In the genomic region with DNA sequence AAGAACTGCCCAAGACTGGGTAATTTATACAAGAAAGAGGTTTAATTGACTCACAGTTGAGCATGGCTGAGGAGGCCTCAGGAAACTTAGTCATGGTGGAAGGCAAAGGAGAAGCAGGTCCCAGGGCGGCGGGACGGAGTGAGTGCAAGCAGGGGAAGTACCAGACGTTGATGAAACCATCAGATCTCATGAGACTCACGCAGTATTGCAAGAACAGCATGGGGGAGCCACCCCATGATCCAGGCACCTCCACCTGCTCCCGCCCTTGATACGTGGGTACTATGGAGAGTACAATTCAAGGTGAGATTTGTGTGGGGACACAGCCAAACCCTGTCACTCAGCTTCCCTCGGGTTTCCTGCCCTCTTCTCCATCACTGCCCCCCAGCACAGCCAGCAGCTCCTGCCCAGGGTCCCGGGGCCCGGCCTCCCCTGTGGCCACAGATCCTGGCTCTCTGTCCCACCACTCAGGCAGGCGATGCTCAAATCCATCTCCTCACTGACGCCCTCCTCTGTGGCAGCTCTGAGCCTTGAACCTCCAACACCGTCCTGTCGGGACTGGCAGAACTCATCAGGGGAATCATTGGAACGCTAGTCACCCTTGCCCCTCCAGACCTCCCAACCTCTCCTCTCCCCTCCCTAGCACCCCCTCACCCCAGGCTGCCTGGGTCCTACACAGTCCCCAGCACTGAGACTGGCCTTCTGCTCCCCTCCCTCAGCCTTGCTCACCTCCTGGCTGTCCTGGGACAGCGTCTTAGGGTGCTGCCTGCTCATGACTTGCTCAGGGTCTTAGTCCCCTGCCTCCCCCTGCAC, we compare ENCODE assay signal across 18 cellular contexts. TPM values are rescaled to one million over a fixed set of nuclear protein-coding genes. Genes with fewer than 3 reads are reported as not detected.
DNase-seq lines count a peak whose midpoint lies in the region; ATAC-seq, FAIRE-seq and TF ChIP-seq lines count a peak whose summit lies in the region.
"Had no signal": no experiment of that assay in that cellular context is flagged by ENCODE, and none has a peak within 500 bp of the region (broad histone marks: within the 10 kb centered on the region; RNA-seq: fewer than 3 reads in every experiment).

No MANE protein-coding gene starts in this region.

- intact Hi-C loops in spleen (cut with DNase I; ENCODE audit: low total_unique reads): no loop called here

- no peaks in the 10 kb centered on the region for H3K79me1 ChIP-seq in H1 (ENCODE audit: low read depth, low read length)

- no peak overlapping the region for H3K4me2 ChIP-seq in H1 (ENCODE audit: insufficient read depth in 1 of 2, low read depth in 2 of 2, low read length in 2 of 2)
- H3K4me2 ChIP-seq: PC-9 had no signal

- CTCF ChIA-PET in H1 (lab: Charles Lee; ENCODE audit: partially characterized antibody) (interaction anchor here (0.7 to 0.8 kb wide), 2 partner anchors 9 to 10 kb away, joined by 3 read pairs; no protein-coding TSS in a partner anchor), GM10248 (lab: Yijun Ruan, JAX) (no interaction called here)

- no peak overlapping the region for H3K18ac ChIP-seq in H1 (ENCODE audit: extremely low read depth, low read length)

- no peak overlapping the region for H4K91ac ChIP-seq in H1 (replicated peaks; ENCODE audit: insufficient read length, low read length)

- TF ChIP-seq EP300 in H1 (IDR thresholded peaks at IDR 0.05; ENCODE audit: borderline replicate concordance in 1 of 2, low read depth in 2 of 2, low read length in 2 of 2): no peak

- POLR2A ChIA-PET in H1 (lab: Charles Lee; ENCODE audit: partially characterized antibody) (no interaction called here), GM10248 (lab: Yijun Ruan, JAX) (no interaction called here)

- peaks cover 0 to 2% of the 10 kb centered on the region in 2 experiments for H4K20me1 ChIP-seq in H1 (replicated peaks in 1 of 2; ENCODE audit: control insufficient read depth in 1 of 2, insufficient read depth in 2 of 2, low read length in 2 of 2)

- H3K27ac ChIP-seq in H1 (ENCODE audit: low read depth, low read length) (no peak overlapping the region), spleen (no peak overlapping the region)
- H3K27ac ChIP-seq: pancreas, PC-9 had no signal

- no peaks in the 10 kb centered on the region for H3K9me3 ChIP-seq in H1 (ENCODE audit: insufficient read depth in 2 of 2, low read depth in 1 of 2, low read length in 1 of 2)
- H3K9me3 ChIP-seq in spleen: no peaks in the 10 kb centered on the region
- H3K9me3 ChIP-seq: pancreas had no signal

- H2BK20ac ChIP-seq in H1 (ENCODE audit: low read length): no peak overlapping the region

- H3K56ac ChIP-seq in H1 (replicated peaks; ENCODE audit: insufficient read length, low read depth, low read length): no peak overlapping the region

- H3K4ac ChIP-seq in H1 (replicated peaks; ENCODE audit: insufficient read length, low read depth, low read length): no peak overlapping the region

- no peak overlapping the region for H4K5ac ChIP-seq in H1 (ENCODE audit: insufficient read length, low read depth, low read length)

- TF ChIP-seq CTCF in H1 (IDR thresholded peaks at IDR 0.05; ENCODE audit: control extremely low read depth in 1 of 3, insufficient read depth in 1 of 3, low read depth in 1 of 3, low read length in 3 of 3): no peak
- TF ChIP-seq CTCF in spleen (IDR thresholded peaks at IDR 0.05 in 8 of 11, conservative IDR thresholded peaks at IDR 0.05 in 3 of 11): no peak
- no peak for TF ChIP-seq CTCF in GM10248 (IDR thresholded peaks at IDR 0.05; ENCODE audit: control extremely low read depth, extremely low read depth, low read depth, missing control alignments)

- no peak overlapping the region; a peak in 1 of 8 replicates for H3K4me3 ChIP-seq in H1 (ENCODE audit: extremely low read depth in 1 of 4, insufficient read depth in 2 of 4, low read depth in 3 of 4, low read length in 4 of 4)
- no peak overlapping the region for H3K4me3 ChIP-seq in spleen
- H3K4me3 ChIP-seq: pancreas, PC-9 had no signal

- H4K8ac ChIP-seq in H1 (ENCODE audit: extremely low read depth, insufficient read depth, low read length): no peak overlapping the region

- H3K27me3 ChIP-seq in H1 (replicated peaks in 1 of 4; ENCODE audit: control insufficient read depth in 3 of 4, extremely low read depth in 1 of 4, insufficient read depth in 3 of 4, low read length in 3 of 4): peaks cover 0 to 19% (median 12%) of the 10 kb centered on the region in 4 experiments; a peak in 6 of 7 replicates
- H3K27me3 ChIP-seq in spleen (replicated peaks in 1 of 7): peaks cover 0 to 90% (median 20%) of the 10 kb centered on the region in 7 donors
- H3K27me3 ChIP-seq: pancreas had no signal

- no peak for ATAC-seq in GM18520 (IDR thresholded peaks at IDR 0.05; ENCODE audit: unreplicated experiment)
- no peak for ATAC-seq in GM21390 (IDR thresholded peaks at IDR 0.05; ENCODE audit: unreplicated experiment)
- ATAC-seq: pancreas had no signal

- FAIRE-seq in H1 (lab: Jason Lieb, UNC): no peak
- FAIRE-seq: GM19239, HTR-8/SVneo, pancreas had no signal

- TF ChIP-seq POLR2A in H1 (IDR thresholded peaks at IDR 0.05; ENCODE audit: control extremely low read depth in 1 of 2, low read depth in 2 of 2, low read length in 2 of 2): no peak
- no peak for TF ChIP-seq POLR2A in spleen (IDR thresholded peaks at IDR 0.05)

- TF ChIP-seq RAD21 in H1 (IDR thresholded peaks at IDR 0.05 in 1 of 2, conservative IDR thresholded peaks at IDR 0.05 in 1 of 2; ENCODE audit: low read depth in 2 of 2, low read length in 2 of 2): no peak

- no peak overlapping the region for H2AK5ac ChIP-seq in H1 (ENCODE audit: low read depth, low read length)

- no peak overlapping the region for H2BK12ac ChIP-seq in H1 (ENCODE audit: low read depth, low read length)

- H2BK5ac ChIP-seq in H1 (ENCODE audit: low read depth, low read length): no peak overlapping the region

- H3K23ac ChIP-seq in H1 (ENCODE audit: insufficient read length): no peak overlapping the region

- peak overlapping the region; percentile 81; the same call in 1 of the 2 replicates for H2BK15ac ChIP-seq in H1 (ENCODE audit: low read length)

- no peak overlapping the region for H2BK120ac ChIP-seq in H1 (replicated peaks; ENCODE audit: low read depth, low read length)

- H3K36me3 ChIP-seq in H1 (ENCODE audit: control insufficient read depth in 2 of 4, insufficient read depth in 4 of 4, low read length in 3 of 4) (no peaks in the 10 kb centered on the region), spleen (no peaks in the 10 kb centered on the region)
- H3K36me3 ChIP-seq: pancreas had no signal

- H3K79me2 ChIP-seq in H1 (ENCODE audit: control insufficient read depth in 1 of 2, insufficient read depth in 2 of 2, low read length in 2 of 2): no peaks in the 10 kb centered on the region

- no peak overlapping the region for H2AFZ ChIP-seq in H1 (ENCODE audit: low read length)
- H2AFZ ChIP-seq: PC-9 had no signal

- peak; percentile 58 for DNase-seq in activated effector memory CD4-positive, alpha-beta T cell treated with anti-CD3 and anti-CD28 coated beads, Interleukin-2, amount 50 U/mL, for 16 hours
- no peak for DNase-seq in activated effector memory CD4-positive, alpha-beta T cell treated with Interleukin-2 at 50 U/mL for 16 hours
- DNase-seq in MV-4-11 (lab: John Stamatoyannopoulos, UW) (peak; percentile 65), H1 (ENCODE audit: low read depth in 1 of 2, low spot score in 2 of 2) (peak in 1 of 2 experiments; percentile 40), spleen (peak; percentile 71), GM10248 (ENCODE audit: extremely low spot score) (no peak)
- DNase-seq: AML-193, caudate nucleus, GOT3, NCI-H1092, NCI-H226, PC-9, T1000 had no signal

- no peak overlapping the region for H3K9ac ChIP-seq in H1 (replicated peaks in 1 of 4; ENCODE audit: extremely low read depth in 1 of 4, low read depth in 3 of 4, low read length in 3 of 4)

- no peak overlapping the region for H3K14ac ChIP-seq in H1 (ENCODE audit: insufficient read length)

- WGBS in H1 (ENCODE audit: extremely low coverage in 1 of 2, insufficient coverage in 1 of 2, insufficient read length in 1 of 2, insufficient replicate concordance in 2 of 2, low coverage in 1 of 2, low lambda C conversion rate in 2 of 2, missing lambda C conversion rate in 1 of 2), 2 experiments: 92% methylated on average over 16 of the region's 16 CpGs; no CpG with 5 or more reads in 1 of the 2 experiments
- 64 to 71% (median 69%) methylated on average over 16 of the region's 16 CpGs for WGBS in spleen, 5 donors

- no peaks in the 10 kb centered on the region for H3K23me2 ChIP-seq in H1 (ENCODE audit: low read depth, low read length)

- H3K4me1 ChIP-seq in H1 (replicated peaks in 1 of 4; ENCODE audit: control insufficient read depth in 3 of 4, insufficient read depth in 4 of 4, low read length in 3 of 4): peaks cover 0 to 3% (median 2%) of the 10 kb centered on the region in 4 experiments; a peak in 5 of 7 replicates
- H3K4me1 ChIP-seq in spleen: peaks cover 0 to 13% (median 8%) of the 10 kb centered on the region in 6 donors

TF ChIP-seq in H1, 55 proteins besides CTCF, POLR2A, EP300 and RAD21 (continues in another document):
- TF ChIP-seq TEAD4 (IDR thresholded peaks at IDR 0.05; ENCODE audit: low read depth, low read length): no peak
- no peak for TF ChIP-seq SUZ12 (IDR thresholded peaks at IDR 0.05; ENCODE audit: low read length)
- no peak for TF ChIP-seq TAF7 (optimal IDR thresholded peaks at IDR 0.05; ENCODE audit: borderline replicate concordance, low read depth, low read length)

RNA-seq across cellular contexts. Expression of a gene that starts 37.6 kb away (rescaled TPM):
- total RNA-seq in H1 (2021; fragmentation: NEBNext Ultra II Directional; extraction: Animal tissue kit (Norgen Biotek cat#: 25700)): 18.8 and 18.9 TPM in 2 replicates
- polyA plus RNA-seq in H1 (2011; rRNA removed) (34.6 and 38.9 TPM in 2 replicates), spleen (1 to 10 TPM; 1.4 to 4.6 (median 1.5) TPM)
- 27.7 TPM for polyA plus RNA-seq in H1 (2011; cell fraction: cytosol; rRNA removed)
- polyA plus RNA-seq in H1 (2011; cell fraction: nucleus; rRNA removed): 30.1 TPM
- 12.6 to 21.8 TPM (median 19.7 TPM) in 4 replicates for polyA plus RNA-seq in H1 (2012, experiment 1 of 2)
- 15.6 TPM for polyA plus RNA-seq in H1 (2012, experiment 2 of 2)
- polyA plus RNA-seq in H1 (2013, experiment 1 of 2): 21.1 TPM
- polyA plus RNA-seq in H1 (2013, experiment 2 of 2): 22.9 TPM
- polyA minus RNA-seq in H1 (2011; rRNA and poly(A)+ RNA removed): 72.8 and 101 TPM in 2 replicates
- polyA minus RNA-seq in H1 (2011; cell fraction: cytosol; rRNA and poly(A)+ RNA removed): 20.7 TPM
- 22.0 TPM for polyA minus RNA-seq in H1 (2011; cell fraction: nucleus; rRNA and poly(A)+ RNA removed)
- 10 to 100 TPM in 5 of 7 donors, 1 to 10 TPM in 2; 7.9 to 20.6 (median 13.2) TPM for total RNA-seq in spleen

RNA-seq across cellular contexts. Expression of a gene that starts 55.8 kb away (rescaled TPM):
- not detected in 2 replicates for total RNA-seq in H1 (2021; fragmentation: NEBNext Ultra II Directional; extraction: Animal tissue kit (Norgen Biotek cat#: 25700))
- 0.11 and 0.14 TPM in 2 replicates for polyA plus RNA-seq in H1 (2011; rRNA removed)
- 0.10 TPM for polyA plus RNA-seq in H1 (2011; cell fraction: cytosol; rRNA removed)
- polyA plus RNA-seq in H1 (2011; cell fraction: nucleus; rRNA removed): 0.57 TPM
- 0.20 to 0.67 TPM (median 0.33 TPM) in 4 replicates for polyA plus RNA-seq in H1 (2012, experiment 1 of 2)
- polyA plus RNA-seq in H1 (2012, experiment 2 of 2): 0.08 TPM
- polyA plus RNA-seq in H1 (2013, experiment 1 of 2): 0.14 TPM
- 0.06 TPM for polyA plus RNA-seq in H1 (2013, experiment 2 of 2)
- 0.07 and 0.09 TPM in 2 replicates for polyA minus RNA-seq in H1 (2011; rRNA and poly(A)+ RNA removed)
- not detected for polyA minus RNA-seq in H1 (2011; cell fraction: cytosol; rRNA and poly(A)+ RNA removed)
- polyA minus RNA-seq in H1 (2011; cell fraction: nucleus; rRNA and poly(A)+ RNA removed): 0.20 TPM
- under 1 TPM in 6 of 7 donors, not detected in 1; 0.07 to 0.68 (median 0.19) TPM for total RNA-seq in spleen
- polyA plus RNA-seq in spleen: under 1 TPM; 0.24 to 0.48 (median 0.30) TPM

Comparison
In these comparisons a context has a peak if more than half of its experiments do, and no peak if none do; other contexts are left out.
1. DNase-seq: peak in activated effector memory CD4-positive, alpha-beta T cell treated with anti-CD3 and anti-CD28 coated beads, Interleukin-2, amount 50 U/mL, for 16 hours (single experiment), MV-4-11 (single experiment) and spleen (single experiment); none in activated effector memory CD4-positive, alpha-beta T cell treated with Interleukin-2 at 50 U/mL for 16 hours (single experiment) and GM10248 (single experiment).